In the genomic region with DNA sequence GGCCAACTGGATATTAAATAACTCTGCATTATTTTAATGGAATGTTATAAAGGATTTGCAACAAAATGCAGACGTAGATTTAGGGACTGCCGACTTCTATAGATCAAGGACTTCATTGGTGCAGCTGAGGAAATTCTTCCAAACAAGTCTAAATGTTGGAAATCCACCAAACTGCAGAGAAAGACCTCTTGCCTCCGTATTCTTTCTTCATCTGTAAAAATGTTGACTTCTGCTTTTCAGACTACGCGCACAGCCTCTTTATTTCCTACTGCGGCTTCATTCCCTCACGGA, we compare ENCODE assay signal across 8 cellular contexts. TPM values are rescaled to one million over a fixed set of nuclear protein-coding genes. Genes with fewer than 3 reads are reported as not detected.
A peak's percentile ranks its signal among the peaks of the same experiment; 100 is the strongest.
DNase-seq lines count a peak whose midpoint lies in the region; ATAC-seq and FAIRE-seq lines count a peak whose summit lies in the region.

No MANE protein-coding gene starts in this region.

- WGBS in thymus = 1% methylated on average over 7 of the region's 7 CpGs

- H3K9me3 ChIP-seq in thymus (ENCODE audit: control insufficient read depth) = no peaks in the 10 kb centered on the region

- no peak for ATAC-seq in activated naive CD8-positive, alpha-beta T cell treated with anti-CD3 and anti-CD28 coated beads, Interleukin-2, amount 10 ng/mL, durations not matched to agents 7 days and 5 days (ENCODE audit: low read depth)

- CTCF ChIA-PET in activated CD4-positive, alpha-beta T cell treated with anti-CD3 and anti-CD28 coated beads, Interleukin-2, amount 10 ng/mL, durations not matched to agents 7 days and 5 days (lab: Charles Lee) = no interaction called here

- H3K4me3 Mint-ChIP-seq in activated CD4-positive, alpha-beta T cell treated with anti-CD3 and anti-CD28 coated beads, Interleukin-2, amount 10 ng/mL, durations not matched to agents 7 days and 5 days = peak overlapping the region; percentile 74
- H3K4me3 Mint-ChIP-seq in activated naive CD8-positive, alpha-beta T cell treated with anti-CD3 and anti-CD28 coated beads, Interleukin-2, amount 10 ng/mL, durations not matched to agents 7 days and 5 days = peak overlapping the region; percentile 90

- H3K27me3 ChIP-seq in thymus (ENCODE audit: control insufficient read depth, insufficient read depth) = no peaks in the 10 kb centered on the region

- H3K4me3 ChIP-seq in thymus (ENCODE audit: low read length) = peak overlapping the region; percentile 93

- no peaks in the 10 kb centered on the region for H3K9me3 Mint-ChIP-seq in activated CD4-positive, alpha-beta T cell treated with anti-CD3 and anti-CD28 coated beads, Interleukin-2, amount 10 ng/mL, durations not matched to agents 7 days and 5 days
- H3K9me3 Mint-ChIP-seq in activated naive CD8-positive, alpha-beta T cell treated with anti-CD3 and anti-CD28 coated beads, Interleukin-2, amount 10 ng/mL, durations not matched to agents 7 days and 5 days = no peaks in the 10 kb centered on the region

- no peak for FAIRE-seq in frontal cortex (lab: Jason Lieb, UNC)

- no peaks in the 10 kb centered on the region for H3K36me3 ChIP-seq in thymus (ENCODE audit: control insufficient read depth, insufficient read depth)

- no peak for DNase-seq in activated CD4-positive, alpha-beta T cell treated with anti-CD3 and anti-CD28 coated beads, Interleukin-2, amount 10 ng/mL, durations not matched to agents 7 days and 5 days
- no peak for DNase-seq in activated CD4-positive, alpha-beta T cell treated with anti-CD3 and anti-CD28 coated beads for 1 hour
- no peak for DNase-seq in activated naive CD8-positive, alpha-beta T cell treated with anti-CD3 and anti-CD28 coated beads, Interleukin-2, amount 10 ng/mL, durations not matched to agents 7 days and 5 days
- DNase-seq in kidney glomerular epithelial cell (lab: John Stamatoyannopoulos, UW) (peak; percentile 66), HPDE6-E6E7 (ENCODE audit: extremely low spot score) (no peak), frontal cortex (ENCODE audit: low spot score in 2 of 2) (no peak), ureter (ENCODE audit: low spot score) (no peak)

- H3K36me3 Mint-ChIP-seq in activated CD4-positive, alpha-beta T cell treated with anti-CD3 and anti-CD28 coated beads, Interleukin-2, amount 10 ng/mL, durations not matched to agents 7 days and 5 days (ENCODE audit: low read depth) = peaks cover 7% of the 10 kb centered on the region
- H3K36me3 Mint-ChIP-seq in activated naive CD8-positive, alpha-beta T cell treated with anti-CD3 and anti-CD28 coated beads, Interleukin-2, amount 10 ng/mL, durations not matched to agents 7 days and 5 days = peaks cover 4% of the 10 kb centered on the region

- H3K4me1 Mint-ChIP-seq in activated CD4-positive, alpha-beta T cell treated with anti-CD3 and anti-CD28 coated beads, Interleukin-2, amount 10 ng/mL, durations not matched to agents 7 days and 5 days = peaks cover 25% of the 10 kb centered on the region
- peaks cover 17% of the 10 kb centered on the region for H3K4me1 Mint-ChIP-seq in activated naive CD8-positive, alpha-beta T cell treated with anti-CD3 and anti-CD28 coated beads, Interleukin-2, amount 10 ng/mL, durations not matched to agents 7 days and 5 days

- peaks cover 6% of the 10 kb centered on the region for H3K27me3 Mint-ChIP-seq in activated CD4-positive, alpha-beta T cell treated with anti-CD3 and anti-CD28 coated beads, Interleukin-2, amount 10 ng/mL, durations not matched to agents 7 days and 5 days
- H3K27me3 Mint-ChIP-seq in activated naive CD8-positive, alpha-beta T cell treated with anti-CD3 and anti-CD28 coated beads, Interleukin-2, amount 10 ng/mL, durations not matched to agents 7 days and 5 days = peaks cover 12% of the 10 kb centered on the region

- peak overlapping the region; percentile 99 for H3K27ac ChIP-seq in thymus (ENCODE audit: low read depth)

- H3K27ac Mint-ChIP-seq in activated CD4-positive, alpha-beta T cell treated with anti-CD3 and anti-CD28 coated beads, Interleukin-2, amount 10 ng/mL, durations not matched to agents 7 days and 5 days = peak overlapping the region; percentile 81
- H3K27ac Mint-ChIP-seq in activated naive CD8-positive, alpha-beta T cell treated with anti-CD3 and anti-CD28 coated beads, Interleukin-2, amount 10 ng/mL, durations not matched to agents 7 days and 5 days = peak overlapping the region; percentile 67

- POLR2A ChIA-PET in activated CD4-positive, alpha-beta T cell treated with anti-CD3 and anti-CD28 coated beads, Interleukin-2, amount 10 ng/mL, durations not matched to agents 7 days and 5 days (lab: Charles Lee) = no interaction called here
- POLR2A ChIA-PET in activated naive CD8-positive, alpha-beta T cell treated with anti-CD3 and anti-CD28 coated beads, Interleukin-2, amount 10 ng/mL, durations not matched to agents 7 days and 5 days (lab: Charles Lee) = no interaction called here

- no peaks in the 10 kb centered on the region for H3K4me1 ChIP-seq in thymus (ENCODE audit: control insufficient read depth, insufficient read depth, low read length)

RNA-seq across cellular contexts. Expression of a gene that starts 1.5 kb away (rescaled TPM):
- total RNA-seq in activated CD4-positive, alpha-beta T cell treated with anti-CD3 and anti-CD28 coated beads, Interleukin-2, amount 10 ng/mL, durations not matched to agents 7 days and 5 days = 10 to 100 TPM; 61.7 to 74.7 TPM
- total RNA-seq in activated naive CD8-positive, alpha-beta T cell treated with anti-CD3 and anti-CD28 coated beads, Interleukin-2, amount 10 ng/mL, durations not matched to agents 7 days and 5 days = 10 to 100 TPM; 70.9 TPM
- 23.5 TPM for polyA plus RNA-seq in thymus
- total RNA-seq in frontal cortex = 218 TPM
- total RNA-seq in ureter = 96.7 TPM
